In genomic region chr10:103696411-103697145, GRCh38 we compare ENCODE assay signal across 8 cellular contexts.
DNase-seq lines count a peak whose midpoint lies in the region; ATAC-seq and TF ChIP-seq lines count a peak whose summit lies in the region.

No MANE protein-coding gene starts in this region.

- H3K27ac Mint-ChIP-seq in GM23338 = peak overlapping the region; percentile 72; the same call in 1 of the 2 replicates
- peak overlapping the region in 1 of 2 donors; percentile 74 for H3K27ac Mint-ChIP-seq in effector memory CD8-positive, alpha-beta T cell
- peak overlapping the region in 6 of 9 donors; percentile 3 to 88 (median 64) for H3K27ac Mint-ChIP-seq in naive thymus-derived CD4-positive, alpha-beta T cell

- H3K27ac ChIP-seq in GM23338 (ENCODE audit: low read depth) = no peak overlapping the region
- no peak overlapping the region for H3K27ac ChIP-seq in naive thymus-derived CD4-positive, alpha-beta T cell (ENCODE audit: low read depth, low read length)

- H3K27me3 ChIP-seq in GM23338 (ENCODE audit: insufficient read depth) = peaks cover 33% of the 10 kb centered on the region
- H3K27me3 ChIP-seq in naive thymus-derived CD4-positive, alpha-beta T cell (ENCODE audit: control insufficient read depth in 2 of 2, insufficient read depth in 2 of 2, low read length in 2 of 2) = no peaks in the 10 kb centered on the region

- H3K36me3 ChIP-seq in GM23338 (ENCODE audit: insufficient read depth) = no peaks in the 10 kb centered on the region
- no peaks in the 10 kb centered on the region for H3K36me3 ChIP-seq in naive thymus-derived CD4-positive, alpha-beta T cell (ENCODE audit: control insufficient read depth in 2 of 3, insufficient read depth in 3 of 3, low read length in 3 of 3)

- peaks cover 27% of the 10 kb centered on the region for H3K4me1 ChIP-seq in GM23338 (ENCODE audit: insufficient read depth)
- peaks cover 16 to 27% of the 10 kb centered on the region in 2 donors for H3K4me1 ChIP-seq in naive thymus-derived CD4-positive, alpha-beta T cell (ENCODE audit: control insufficient read depth in 2 of 2, insufficient read depth in 2 of 2, low read length in 2 of 2)

- intact Hi-C loops in naive thymus-derived CD4-positive, alpha-beta T cell (cut with micrococcal nuclease) = loop anchor here in 1 of 2 donors (5.0 kb wide), 1 partner anchor 426 kb away; the partner anchor contains the start of gene SFR1

- no peaks in the 10 kb centered on the region for H3F3A ChIP-seq in GM23338 (replicated peaks; ENCODE audit: low read depth)

- TF ChIP-seq POLR2A in NB4 (IDR thresholded peaks at IDR 0.05; ENCODE audit: extremely low read depth, insufficient read length) = no peak

- no peaks in the 10 kb centered on the region for H3K79me2 ChIP-seq in GM23338 (replicated peaks; ENCODE audit: insufficient read depth)

- no peaks in the 10 kb centered on the region for H4K20me1 ChIP-seq in GM23338 (replicated peaks; ENCODE audit: insufficient read depth)

- H3K9me3 ChIP-seq in naive thymus-derived CD4-positive, alpha-beta T cell (ENCODE audit: control insufficient read depth in 2 of 3, low read length in 3 of 3) = no peaks in the 10 kb centered on the region

- H3K4me3 ChIP-seq in GM23338 (0 out of 2 replicates have a peak overlapping the region, but pooled peaks have one; percentile 26), NB4 (ENCODE audit: low read depth, low read length) (no peak overlapping the region)
- H3K4me3 ChIP-seq in naive thymus-derived CD4-positive, alpha-beta T cell (ENCODE audit: low read length) = no peak overlapping the region

- no peaks in the 10 kb centered on the region for H3K36me3 Mint-ChIP-seq in GM23338 (ENCODE audit: low read depth)
- H3K36me3 Mint-ChIP-seq in effector memory CD8-positive, alpha-beta T cell (ENCODE audit: insufficient read depth) = peaks cover 6% of the 10 kb centered on the region
- peaks cover 0 to 2% (median 0%) of the 10 kb centered on the region in 5 donors for H3K36me3 Mint-ChIP-seq in naive thymus-derived CD4-positive, alpha-beta T cell

- no peaks in the 10 kb centered on the region for H3K9me2 ChIP-seq in GM23338 (ENCODE audit: insufficient read depth)

- H3K4me2 ChIP-seq in GM23338 = peak overlapping the region; percentile 49

- peak; percentile 36 for ATAC-seq in GM23338
- peak; percentile 52 for ATAC-seq in effector memory CD8-positive, alpha-beta T cell (replicated peaks)
- peak; percentile 74 for ATAC-seq in naive thymus-derived CD4-positive, alpha-beta T cell
- ATAC-seq in GM18519 (IDR thresholded peaks at IDR 0.05; ENCODE audit: low FRiP score, unreplicated experiment) = no peak

- H3K4me3 Mint-ChIP-seq in GM23338 = no peak overlapping the region
- H3K4me3 Mint-ChIP-seq in effector memory CD8-positive, alpha-beta T cell = peak overlapping the region; percentile 32 to 61
- peak overlapping the region in 8 of 10 donors; percentile 7 to 83 (median 50) for H3K4me3 Mint-ChIP-seq in naive thymus-derived CD4-positive, alpha-beta T cell

- H3K9me3 Mint-ChIP-seq in GM23338 = no peaks in the 10 kb centered on the region
- no peaks in the 10 kb centered on the region for H3K9me3 Mint-ChIP-seq in effector memory CD8-positive, alpha-beta T cell
- no peaks in the 10 kb centered on the region for H3K9me3 Mint-ChIP-seq in naive thymus-derived CD4-positive, alpha-beta T cell

- TF ChIP-seq CTCF in GM23338 (conservative IDR thresholded peaks at IDR 0.05; ENCODE audit: low read depth in 2 of 2) (peak; percentile 29 to 37; a peak in 3 of 4 replicates), NB4 (IDR thresholded peaks at IDR 0.05; ENCODE audit: low read depth, low read length) (peak; percentile 31)

- DNase-seq in EH (ENCODE audit: low read depth) = peak; percentile 95
- DNase-seq in GM23338 (ENCODE audit: low spot score) = peak; percentile 82
- peak; percentile 89 for DNase-seq in NB4 (ENCODE audit: low read depth)
- DNase-seq in activated CD4-positive, alpha-beta T cell treated with anti-CD3 and anti-CD28 coated beads, Interleukin-2, amount 50 U/mL, for 48 hours = peak; percentile 83 to 88
- DNase-seq in effector memory CD8-positive, alpha-beta T cell = peak; percentile 45 to 47 (median 47)
- peak in 7 of 9 donors; percentile 29 to 74 (median 35) for DNase-seq in naive thymus-derived CD4-positive, alpha-beta T cell
- peak; percentile 75 for DNase-seq in superior temporal gyrus (ENCODE audit: extremely low spot score)

- CTCF ChIA-PET in naive thymus-derived CD4-positive, alpha-beta T cell (lab: Charles Lee) = interaction anchor here (0.9 to 1.2 kb wide), 4 partner anchors 10 to 91 kb away, joined by 3 to 7 read pairs (median 4); no protein-coding TSS in a partner anchor

- POLR2A ChIA-PET in naive thymus-derived CD4-positive, alpha-beta T cell (lab: Charles Lee) = interaction anchor here (0.6 kb wide), 1 partner anchor 424 kb away, joined by 3 read pairs; no protein-coding TSS in a partner anchor

- peak overlapping the region; percentile 40 for H2AFZ ChIP-seq in GM23338

- peaks cover 41% of the 10 kb centered on the region for H3K4me1 Mint-ChIP-seq in GM23338
- H3K4me1 Mint-ChIP-seq in effector memory CD8-positive, alpha-beta T cell (ENCODE audit: low read depth in 2 of 2) = peaks cover 14 to 20% of the 10 kb centered on the region in 2 donors
- peaks cover 15 to 43% (median 23%) of the 10 kb centered on the region in 7 donors for H3K4me1 Mint-ChIP-seq in naive thymus-derived CD4-positive, alpha-beta T cell

- H3K27me3 Mint-ChIP-seq in GM23338 (ENCODE audit: insufficient read depth, low read depth, poor library complexity) = peaks cover 31% of the 10 kb centered on the region
- no peaks in the 10 kb centered on the region for H3K27me3 Mint-ChIP-seq in effector memory CD8-positive, alpha-beta T cell
- peaks cover 0 to 6% (median 0%) of the 10 kb centered on the region in 5 donors for H3K27me3 Mint-ChIP-seq in naive thymus-derived CD4-positive, alpha-beta T cell

TF ChIP-seq in GM23338, 12 proteins besides CTCF, POLR2A, EP300 and RAD21 (continues in another document):
- TF ChIP-seq ZNF331 (CRISPR knock-in tag; IDR thresholded peaks at IDR 0.05; ENCODE audit: low read depth) = no peak
- no peak for TF ChIP-seq CREB1 (CRISPR knock-in tag; IDR thresholded peaks at IDR 0.05; ENCODE audit: low read depth)
- no peak for TF ChIP-seq POLR2AphosphoS5 (IDR thresholded peaks at IDR 0.05; ENCODE audit: low read depth)
- TF ChIP-seq EZH2phosphoT487 (IDR thresholded peaks at IDR 0.05; ENCODE audit: unreplicated experiment) = no peak
- no peak for TF ChIP-seq ETS1 (IDR thresholded peaks at IDR 0.05)
- no peak for TF ChIP-seq EZH2 (IDR thresholded peaks at IDR 0.05; ENCODE audit: low read depth, unreplicated experiment)
- TF ChIP-seq REST (IDR thresholded peaks at IDR 0.05; ENCODE audit: unreplicated experiment) = no peak
- TF ChIP-seq ZNF114 (CRISPR knock-in tag; IDR thresholded peaks at IDR 0.05) = no peak
- TF ChIP-seq NANOG (IDR thresholded peaks at IDR 0.05; ENCODE audit: borderline replicate concordance) = no peak
- no peak for TF ChIP-seq STAT1 (IDR thresholded peaks at IDR 0.05; ENCODE audit: unreplicated experiment)
- no peak for TF ChIP-seq JUNB (IDR thresholded peaks at IDR 0.05; ENCODE audit: unreplicated experiment)

Comparison
In these comparisons a context has a peak if more than half of its experiments do, and no peak if none do; other contexts are left out.
1. DNase-seq: peak in every context shown above with its lines; median percentile 95 in EH; 89 in NB4; 86 in activated CD4-positive, alpha-beta T cell treated with anti-CD3 and anti-CD28 coated beads, Interleukin-2, amount 50 U/mL, for 48 hours; 82 in GM23338; 75 in superior temporal gyrus; 47 in effector memory CD8-positive, alpha-beta T cell; 35 in naive thymus-derived CD4-positive, alpha-beta T cell.